In the genomic region with DNA sequence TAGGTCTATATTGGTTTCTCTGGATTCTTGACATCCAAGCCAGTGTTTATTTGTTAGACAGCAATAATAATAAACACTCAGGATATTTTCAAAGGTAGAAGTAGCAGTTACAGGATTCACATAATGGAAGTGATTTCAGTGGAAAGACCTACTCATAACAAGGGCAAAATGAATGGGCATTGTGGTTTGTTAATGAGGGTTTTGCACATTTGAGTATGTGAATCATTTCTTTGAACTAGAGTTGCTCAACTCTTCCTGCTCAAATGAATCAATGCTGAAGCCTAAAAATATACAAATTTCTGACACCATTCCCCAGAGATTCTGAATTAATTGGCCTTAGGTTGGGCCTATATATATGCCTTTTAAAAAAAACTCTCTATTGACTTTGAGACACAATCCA, we compare ENCODE assay signal across 23 cellular contexts. TPM values are rescaled to one million over a fixed set of nuclear protein-coding genes. Genes with fewer than 3 reads are reported as not detected.
DNase-seq lines count a peak whose midpoint lies in the region; ATAC-seq and TF ChIP-seq lines count a peak whose summit lies in the region.
"Had no signal": no experiment of that assay in that cellular context is flagged by ENCODE, and none has a peak within 500 bp of the region (broad histone marks: within the 10 kb centered on the region; RNA-seq: fewer than 3 reads in every experiment).

No MANE protein-coding gene starts in this region.

- no peak overlapping the region for H3K27ac Mint-ChIP-seq in activated T-helper 17 cell treated with anti-CD3 and anti-CD28 coated beads, Interleukin-2, amount 50 U/mL, for 72 hours
- H3K27ac Mint-ChIP-seq: activated B cell treated with CpG ODN at 0.5 μM for 24 hours, nephron had no signal

- ATAC-seq in activated T-helper 17 cell treated with anti-CD3 and anti-CD28 coated beads, Interleukin-2, amount 50 U/mL, for 72 hours (replicated peaks), result peak; percentile 65
- no peak for ATAC-seq in GM19351 (IDR thresholded peaks at IDR 0.05; ENCODE audit: unreplicated experiment)
- ATAC-seq: body of pancreas, HCT116, heart right ventricle, psoas muscle had no signal

- no peaks in the 10 kb centered on the region for H3K36me3 Mint-ChIP-seq in activated T-helper 17 cell treated with anti-CD3 and anti-CD28 coated beads, Interleukin-2, amount 50 U/mL, for 72 hours (ENCODE audit: low read depth)

- no peak for TF ChIP-seq CTCF in foreskin fibroblast (IDR thresholded peaks at IDR 0.05; ENCODE audit: low read depth, low read length)

- DNase-seq in Daoy (ENCODE audit: low read depth), result peak; percentile 73
- peak; percentile 40 for DNase-seq in M059J (ENCODE audit: low read depth)
- peak; percentile 2 to 28 for DNase-seq in foreskin fibroblast
- no peak for DNase-seq in effector CD8-positive, alpha-beta T cell (lab: John Stamatoyannopoulos, UW)
- DNase-seq in NCI-H1417 (lab: John Stamatoyannopoulos, UW), result no peak
- DNase-seq: activated B cell treated with CpG ODN at 0.5 μM for 24 hours, activated gamma-delta T cell treated with Interleukin-2 at 50 U/mL for 16 hours, BE2C, body of pancreas, dermis blood vessel endothelial cell, heart right ventricle, Karpas-422, mesendoderm, NCI-H187, NCI-H510A, psoas muscle, SJCRH30, spleen had no signal

- peaks cover 7% of the 10 kb centered on the region for H3K9me3 Mint-ChIP-seq in activated T-helper 17 cell treated with anti-CD3 and anti-CD28 coated beads, Interleukin-2, amount 50 U/mL, for 72 hours

- no peak overlapping the region for H3K4me3 Mint-ChIP-seq in activated T-helper 17 cell treated with anti-CD3 and anti-CD28 coated beads, Interleukin-2, amount 50 U/mL, for 72 hours
- H3K4me3 Mint-ChIP-seq: activated B cell treated with CpG ODN at 0.5 μM for 24 hours, nephron had no signal

- H3K27me3 Mint-ChIP-seq in activated T-helper 17 cell treated with anti-CD3 and anti-CD28 coated beads, Interleukin-2, amount 50 U/mL, for 72 hours, result peaks cover 30% of the 10 kb centered on the region

- H3K4me3 ChIP-seq in foreskin fibroblast (ENCODE audit: low read depth in 1 of 2, low read length in 2 of 2), result no peak overlapping the region
- H3K4me3 ChIP-seq: body of pancreas, heart right ventricle, psoas muscle, SJCRH30, spleen, thoracic aorta had no signal

- no peaks in the 10 kb centered on the region for H3K4me1 Mint-ChIP-seq in activated T-helper 17 cell treated with anti-CD3 and anti-CD28 coated beads, Interleukin-2, amount 50 U/mL, for 72 hours
- H3K4me1 Mint-ChIP-seq: activated B cell treated with CpG ODN at 0.5 μM for 24 hours had no signal

RNA-seq across cellular contexts. Expression of a gene that starts 4.1 kb away (rescaled TPM):
- under 0.01 TPM in 1 of 2 replicates, not detected in the other for total RNA-seq in Daoy (2014; rRNA removed; shearing (Covaris generic))
- not detected in 2 replicates for total RNA-seq in M059J (2014; rRNA removed; shearing (Covaris generic))
- not detected for total RNA-seq in activated T-helper 17 cell treated with anti-CD3 and anti-CD28 coated beads, Interleukin-2, amount 50 U/mL, for 72 hours
- total RNA-seq: activated B cell treated with CpG ODN at 0.5 μM for 24 hours, body of pancreas, dermis blood vessel endothelial cell, heart right ventricle, psoas muscle, SJCRH30, thoracic aorta had no signal

Comparison
In these comparisons a context has a peak if more than half of its experiments do, and no peak if none do; other contexts are left out.
1. DNase-seq: peak in Daoy (single experiment), M059J (single experiment) and foreskin fibroblast (2 of 2); none in effector CD8-positive, alpha-beta T cell (single experiment) and NCI-H1417 (0 of 3).